Comparison of ENCODE assay signal across 8 cellular contexts in the genomic region with DNA sequence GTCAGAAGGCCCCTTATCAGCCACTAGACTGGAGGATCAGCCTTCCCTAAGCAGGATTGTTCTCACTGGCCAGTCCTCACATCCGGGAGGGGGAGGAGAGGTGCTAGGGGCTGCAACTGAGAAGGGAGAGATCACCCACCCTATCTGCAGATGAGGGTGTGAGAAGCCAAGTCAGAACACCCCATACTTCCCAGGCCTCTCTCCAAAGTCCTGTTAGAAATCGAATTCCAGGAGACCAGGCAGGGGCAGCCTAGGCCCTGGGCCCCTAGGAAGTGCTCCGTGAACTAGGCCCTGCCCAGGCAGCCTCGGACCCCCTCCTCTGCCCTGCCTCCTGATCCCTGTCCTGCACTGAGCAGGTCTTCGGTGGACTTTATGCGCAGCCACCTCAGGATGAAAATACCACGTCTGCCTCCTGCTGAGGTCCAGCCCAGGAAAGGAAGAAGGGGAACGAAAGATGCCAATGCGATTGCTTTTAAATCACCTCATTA. TPM values are rescaled to one million over a fixed set of nuclear protein-coding genes. Genes with fewer than 3 reads are reported as not detected.
DNase-seq lines count a peak whose midpoint lies in the region; ATAC-seq and TF ChIP-seq lines count a peak whose summit lies in the region.

No MANE protein-coding gene starts in this region.

- POLR2A ChIA-PET in BJ (lab: Charles Lee): interaction anchor here (0.7 to 1.1 kb wide), 2 partner anchors 12 to 26 kb away, joined by 3 to 5 read pairs; no protein-coding TSS in a partner anchor

- no peak for ATAC-seq in HG03196 (IDR thresholded peaks at IDR 0.05; ENCODE audit: unreplicated experiment)

- H3K4ac ChIP-seq in mesendoderm (ENCODE audit: low read depth, low read length): no peak overlapping the region

- H3K23ac ChIP-seq in mesendoderm (ENCODE audit: low read length): no peak overlapping the region

- peak overlapping the region; percentile 84 for H2BK5ac ChIP-seq in mesendoderm (ENCODE audit: low read length)

- no peak overlapping the region for H4K8ac ChIP-seq in mesendoderm (ENCODE audit: low read depth, low read length)

- H3K4me3 ChIP-seq in BJ (ENCODE audit: low read depth, low read length) (peak overlapping the region; percentile 81), colonic mucosa (peak overlapping the region; percentile 69), mesendoderm (ENCODE audit: low read length) (peak overlapping the region; percentile 44)

- no peak for TF ChIP-seq CTCF in BJ (IDR thresholded peaks at IDR 0.05; ENCODE audit: insufficient read depth, low read depth, low read length)
- no peak for TF ChIP-seq CTCF in colonic mucosa (IDR thresholded peaks at IDR 0.05)

- no CpG with 5 or more reads among the region's 9 CpGs for WGBS in mesendoderm (ENCODE audit: extremely low coverage, insufficient coverage, low lambda C conversion rate)

- no peak overlapping the region for H2BK120ac ChIP-seq in mesendoderm (ENCODE audit: low read depth, low read length)

- H3K4me1 ChIP-seq in colonic mucosa: no peaks in the 10 kb centered on the region
- H3K4me1 ChIP-seq in mesendoderm (ENCODE audit: control insufficient read depth, low read depth, low read length): peaks cover 6% of the 10 kb centered on the region

- no peaks in the 10 kb centered on the region for H3K9me3 ChIP-seq in colonic mucosa

- peaks cover 7% of the 10 kb centered on the region for H3K79me1 ChIP-seq in mesendoderm (ENCODE audit: low read length)

- peak overlapping the region; percentile 98 for H3K56ac ChIP-seq in mesendoderm (ENCODE audit: low read length)

- H3K36me3 ChIP-seq in BJ (ENCODE audit: control insufficient read depth, insufficient read depth, low read length): peaks cover 2% of the 10 kb centered on the region
- no peaks in the 10 kb centered on the region for H3K36me3 ChIP-seq in colonic mucosa
- no peaks in the 10 kb centered on the region for H3K36me3 ChIP-seq in mesendoderm (ENCODE audit: control insufficient read depth, insufficient read depth, low read length)

- H3K27ac ChIP-seq in colonic mucosa: peak overlapping the region; percentile 78
- peak overlapping the region; percentile 26 for H3K27ac ChIP-seq in mesendoderm (ENCODE audit: low read depth, low read length)

- H3K9ac ChIP-seq in colonic mucosa (ENCODE audit: low read depth in 2 of 2, low read length in 2 of 2) (peak overlapping the region; percentile 1 to 73), mesendoderm (ENCODE audit: low read length) (peak overlapping the region; percentile 78)

- CTCF ChIA-PET in BJ (lab: Yijun Ruan, JAX): interaction anchor here (1.0 to 3.0 kb wide), 4 partner anchors 13 to 47 kb away, joined by 4 to 13 read pairs (median 6); no protein-coding TSS in a partner anchor

- no peak overlapping the region for H4K5ac ChIP-seq in mesendoderm (ENCODE audit: low read length)

- intact Hi-C loops in colonic mucosa (cut with DNase I): no loop called here

- no peak overlapping the region for H2BK15ac ChIP-seq in mesendoderm (replicated peaks; ENCODE audit: low read depth)

- H2AK5ac ChIP-seq in mesendoderm (ENCODE audit: low read length): no peak overlapping the region

- no peaks in the 10 kb centered on the region for H3K79me2 ChIP-seq in mesendoderm (ENCODE audit: control insufficient read depth, insufficient read depth, low read length)

- peak overlapping the region; percentile 88 for H3K4me2 ChIP-seq in mesendoderm (ENCODE audit: low read length)

- H3K27me3 ChIP-seq in BJ (ENCODE audit: control insufficient read depth, insufficient read depth, low read length) (no peaks in the 10 kb centered on the region), colonic mucosa (no peaks in the 10 kb centered on the region), mesendoderm (ENCODE audit: insufficient read depth, low read length, poor library complexity) (no peaks in the 10 kb centered on the region)

- H3K18ac ChIP-seq in mesendoderm (ENCODE audit: low read length): peak overlapping the region; percentile 89

- DNase-seq in BJ (ENCODE audit: low read depth) (no peak), M059J (ENCODE audit: low read depth) (peak; percentile 52), colonic mucosa (no peak), mesendoderm (peak; percentile 90), GF-D8 (lab: John Stamatoyannopoulos, UW) (no peak), NCI-H2107 (lab: John Stamatoyannopoulos, UW) (no peak)
- DNase-seq in activated CD8-positive, alpha-beta memory T cell treated with anti-CD3 and anti-CD28 coated beads, Interleukin-2, amount 50 U/mL, for 48 hours: no peak

RNA-seq across cellular contexts. Expression of a gene that starts 0.9 kb away (rescaled TPM):
- polyA plus RNA-seq in BJ (2011; rRNA removed): 7.3 and 12.7 TPM in 2 replicates
- polyA minus RNA-seq in BJ (2011; rRNA and poly(A)+ RNA removed): 22.7 and 22.8 TPM in 2 replicates
- 14.7 and 15.8 TPM in 2 replicates for total RNA-seq in M059J (2014; rRNA removed; shearing (Covaris generic))
- total RNA-seq in colonic mucosa: under 1 TPM; 0.69 to 0.89 TPM
- 2.6 TPM for polyA plus RNA-seq in mesendoderm (2013, experiment 1 of 2)
- polyA plus RNA-seq in mesendoderm (2013, experiment 2 of 2): 2.6 TPM

RNA-seq across cellular contexts. Expression of a gene that starts 17.7 kb away (rescaled TPM):
- not detected in 2 replicates for polyA plus RNA-seq in BJ (2011; rRNA removed)
- not detected in 2 replicates for polyA minus RNA-seq in BJ (2011; rRNA and poly(A)+ RNA removed)
- total RNA-seq in M059J (2014; rRNA removed; shearing (Covaris generic)): not detected in 2 replicates
- not detected for total RNA-seq in colonic mucosa
- not detected for polyA plus RNA-seq in mesendoderm (2013, experiment 1 of 2)
- not detected for polyA plus RNA-seq in mesendoderm (2013, experiment 2 of 2)

Comparison
In these comparisons a context has a peak if more than half of its experiments do, and no peak if none do; other contexts are left out.
1. DNase-seq: peak in M059J (single experiment) and mesendoderm (single experiment); none in BJ (single experiment), colonic mucosa (single experiment), GF-D8 (single experiment), activated CD8-positive, alpha-beta memory T cell treated with anti-CD3 and anti-CD28 coated beads, Interleukin-2, amount 50 U/mL, for 48 hours (single experiment) and NCI-H2107 (single experiment).
2. Peak in every context shown above with its lines, with median percentiles within 50 percentile points of each other: H3K4me3 ChIP-seq.